25 cellular contexts compared by ENCODE assay signal in the genomic region with DNA sequence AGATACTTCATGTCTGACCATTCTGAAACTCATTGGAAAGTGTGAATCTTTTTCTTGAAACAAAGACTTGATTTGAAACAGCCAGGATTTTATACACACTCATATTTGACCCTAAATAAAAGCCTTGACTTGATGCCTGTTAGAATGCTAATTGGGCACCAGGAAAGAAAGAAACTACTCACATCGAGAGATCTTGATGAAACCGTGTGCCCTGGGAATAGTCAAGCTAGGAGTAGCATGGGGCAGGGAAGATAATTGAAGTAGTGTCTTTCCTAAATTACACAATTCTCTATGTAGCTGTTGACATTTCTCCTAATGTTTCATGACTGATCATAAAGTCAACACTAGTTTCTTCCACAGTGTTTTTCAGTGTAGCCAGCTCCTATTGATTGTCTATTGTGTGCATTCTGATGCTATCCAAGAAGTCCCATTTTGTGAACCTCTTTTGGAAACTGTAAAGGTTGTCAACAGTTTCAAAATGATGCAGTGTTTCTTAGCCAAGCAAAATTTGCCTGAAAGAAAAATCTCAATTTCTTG. TPM values are rescaled to one million over a fixed set of nuclear protein-coding genes. Genes with fewer than 3 reads are reported as not detected.
A peak's percentile ranks its signal among the peaks of the same experiment; 100 is the strongest.
DNase-seq lines count a peak whose midpoint lies in the region; ATAC-seq, FAIRE-seq and TF ChIP-seq lines count a peak whose summit lies in the region.
"Had no signal": no experiment of that assay in that cellular context is flagged by ENCODE, and none has a peak within 500 bp of the region (broad histone marks: within the 10 kb centered on the region; RNA-seq: fewer than 3 reads in every experiment).

No MANE protein-coding gene starts in this region.

- POLR2A ChIA-PET in PC-3 (lab: Charles Lee; ENCODE audit: unreplicated experiment) = no interaction called here

- H3K9me2 ChIP-seq in PC-3 (replicated peaks; ENCODE audit: low read length) = no peaks in the 10 kb centered on the region
- H3K9me2 ChIP-seq: SK-N-SH had no signal

- intact Hi-C loops in PC-3 (cut with micrococcal nuclease) = loop anchor here (1.0 to 5.0 kb wide), 2 partner anchors 56 to 113 kb away; no protein-coding TSS in a partner anchor

- peaks cover 22% of the 10 kb centered on the region for H3K4me1 ChIP-seq in PC-3 (ENCODE audit: insufficient read depth, low read length)

- H3K27me3 ChIP-seq in PC-3 (ENCODE audit: low read length) = no peaks in the 10 kb centered on the region

- peak overlapping the region; percentile 4; the same call in 1 of the 2 replicates for H3K9ac ChIP-seq in PC-3 (ENCODE audit: low read length)
- H3K9ac ChIP-seq: SK-N-SH had no signal

- no peaks in the 10 kb centered on the region for H3K9me3 ChIP-seq in PC-3 (ENCODE audit: low read length)
- H3K9me3 ChIP-seq: SK-N-SH had no signal

- DNase-seq in SIG-M5 treated with dmso at 0.1 percent for 504 hours (lab: John Stamatoyannopoulos, UW; ENCODE audit: unreplicated experiment) (peak; percentile 17), SIG-M5 (lab: John Stamatoyannopoulos, UW) (no peak), PC-3 (peak; percentile 77), foreskin melanocyte (peak; percentile 80), RCC 7860 (ENCODE audit: low spot score) (no peak)
- DNase-seq: CD4-positive, CD25-positive, alpha-beta regulatory T cell; GOT3; MM.1S; NCI-H1048; NCI-H1417 treated with DMSO at 0.1 percent for 48 hours; NCI-H187; NCI-H510A; Right ventricle myocardium superior; SK-N-SH; T-helper 2 cell had no signal

- FAIRE-seq in RCC 7860 (lab: Jason Lieb, UNC) = no peak
- FAIRE-seq: G401.6, GM12892, K562 had no signal

- H4K20me1 ChIP-seq in PC-3 (ENCODE audit: low read length) = no peaks in the 10 kb centered on the region

- ATAC-seq in PC-3 (peak; percentile 94), GM21515 (IDR thresholded peaks at IDR 0.05; ENCODE audit: unreplicated experiment) (no peak), GM18858 (IDR thresholded peaks at IDR 0.05; ENCODE audit: unreplicated experiment) (no peak)
- ATAC-seq: HCT116, K562 had no signal

- no TSS peak for BruUV-seq in PC-3 (replicated peaks; lab: Mats Ljungman, UMichigan)

- no peaks in the 10 kb centered on the region for H3K36me3 ChIP-seq in PC-3 (ENCODE audit: low read depth, low read length)

- H3F3A ChIP-seq in PC-3 (ENCODE audit: low read length, unreplicated experiment) = no peaks in the 10 kb centered on the region

- CTCF ChIA-PET in PC-3 (lab: Charles Lee) = no interaction called here

- H3K79me2 ChIP-seq in PC-3 (ENCODE audit: low read length) = no peaks in the 10 kb centered on the region

- TF ChIP-seq CTCF in PC-3 (conservative IDR thresholded peaks at IDR 0.05; ENCODE audit: low read depth, low read length) = no peak

- H3K4me2 ChIP-seq in PC-3 (ENCODE audit: low read length) = peak overlapping the region; percentile 32
- H3K4me2 ChIP-seq: SK-N-SH had no signal

- no peak overlapping the region; the same call in 1 of the 2 replicates for H2AFZ ChIP-seq in PC-3 (ENCODE audit: low read length)

- no peak overlapping the region; the same call in 1 of the 2 replicates for H3K4me3 ChIP-seq in PC-3 (ENCODE audit: low read length)
- H3K4me3 ChIP-seq: K562 had no signal

- peak overlapping the region; percentile 66 for H3K27ac ChIP-seq in PC-3 (ENCODE audit: low read length)

RNA-seq across cellular contexts. Expression of gene OTOL1, which starts 52.6 kb away (rescaled TPM):
- not detected in 2 replicates for total RNA-seq in PC-3 (2014; rRNA removed)
- total RNA-seq: A673; CD4-positive, CD25-positive, alpha-beta regulatory T cell; Daoy; K562; LHCN-M2; OCI-LY7; Right ventricle myocardium superior had no signal

Comparison
In these comparisons a context has a peak if more than half of its experiments do, and no peak if none do; other contexts are left out.
1. DNase-seq: peak in SIG-M5 treated with dmso at 0.1 percent for 504 hours (single experiment), PC-3 (single experiment) and foreskin melanocyte (single experiment); none in SIG-M5 (single experiment) and RCC 7860 (single experiment).